Comparison of ENCODE assay signal across 17 cellular contexts in the genomic region with DNA sequence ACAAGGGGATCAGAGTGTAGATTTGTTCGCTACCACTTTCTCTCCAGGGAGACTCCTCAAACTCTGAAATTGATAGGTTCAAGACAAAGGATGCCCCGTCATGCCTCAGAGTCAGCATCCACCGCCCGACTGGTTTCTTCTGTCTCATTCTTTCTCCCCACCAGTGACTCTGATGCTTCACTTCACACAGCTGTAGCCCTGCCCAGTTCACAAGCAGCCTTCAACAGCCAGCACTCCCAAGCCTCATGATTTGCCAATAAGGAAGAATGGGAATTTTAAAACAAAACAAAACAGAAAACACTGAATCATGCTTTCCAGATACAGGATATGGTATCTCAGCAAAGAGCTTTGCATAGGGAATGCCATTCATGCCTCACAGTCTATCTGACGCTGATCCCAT.
"Had no signal": no experiment of that assay in that cellular context is flagged by ENCODE, and none has a peak within 500 bp of the region (broad histone marks: within the 10 kb centered on the region; RNA-seq: fewer than 3 reads in every experiment).

No MANE protein-coding gene starts in this region.

- H3K4me1 Mint-ChIP-seq: activated naive CD8-positive, alpha-beta T cell treated with anti-CD3 and anti-CD28 coated beads, Interleukin-2, amount 50 U/mL, for 24 hours; T-cell had no signal

- H3K9me3 ChIP-seq: ovary, upper lobe of right lung had no signal

- H3K4me3 ChIP-seq: ovary, upper lobe of right lung had no signal

- H3K27ac ChIP-seq: ovary, upper lobe of right lung, WERI-Rb-1 had no signal

- H3K9me3 Mint-ChIP-seq: brain; dendritic cell treated with granulocyte-macrophage colony-stimulating factor and Interleukin-4, amounts not matched to agents 40 ng/mL and 50 ng/mL, for 4 days had no signal

- ATAC-seq: activated naive CD8-positive, alpha-beta T cell treated with anti-CD3 and anti-CD28 coated beads, Interleukin-2, amount 50 U/mL, for 24 hours; effector memory CD8-positive, alpha-beta T cell; left lobe of liver; natural killer cell treated with Interleukin-12 subunit alpha and Interleukin-12 subunit beta and Interleukin-15 and Interleukin-18, amount 100 ng/mL, for 72 hours; T-cell; upper lobe of right lung had no signal

- H3K27ac Mint-ChIP-seq: activated naive CD8-positive, alpha-beta T cell treated with anti-CD3 and anti-CD28 coated beads, Interleukin-2, amount 50 U/mL, for 24 hours; brain; dendritic cell treated with granulocyte-macrophage colony-stimulating factor and Interleukin-4, amounts not matched to agents 40 ng/mL and 50 ng/mL, for 4 days; effector memory CD8-positive, alpha-beta T cell; stimulated activated naive CD8-positive, alpha-beta T cell treated with anti-CD3 and anti-CD28 coated beads, Interleukin-15, Interleukin-2, amounts not matched to agents 100 ng/mL and 50 ng/mL, for 24 hours; T-cell had no signal

- H3K36me3 ChIP-seq: ovary, upper lobe of right lung, WERI-Rb-1 had no signal

- H3K4me3 Mint-ChIP-seq: activated naive CD8-positive, alpha-beta T cell treated with anti-CD3 and anti-CD28 coated beads, Interleukin-2, amount 50 U/mL, for 24 hours; dendritic cell treated with granulocyte-macrophage colony-stimulating factor and Interleukin-4, amounts not matched to agents 40 ng/mL and 50 ng/mL, for 4 days; effector memory CD8-positive, alpha-beta T cell; natural killer cell treated with Interleukin-12 subunit alpha and Interleukin-12 subunit beta and Interleukin-15 and Interleukin-18, amount 100 ng/mL, for 72 hours; stimulated activated naive CD8-positive, alpha-beta T cell treated with anti-CD3 and anti-CD28 coated beads, Interleukin-15, Interleukin-2, amounts not matched to agents 100 ng/mL and 50 ng/mL, for 24 hours; T-cell had no signal

- H3K27me3 ChIP-seq: ovary, upper lobe of right lung had no signal

- H3K36me3 Mint-ChIP-seq: brain; natural killer cell treated with Interleukin-12 subunit alpha and Interleukin-12 subunit beta and Interleukin-15 and Interleukin-18, amount 100 ng/mL, for 72 hours; T-cell had no signal

- H3K4me1 ChIP-seq: upper lobe of right lung had no signal

- H3K27me3 Mint-ChIP-seq: activated naive CD8-positive, alpha-beta T cell treated with anti-CD3 and anti-CD28 coated beads, Interleukin-2, amount 50 U/mL, for 24 hours; dendritic cell treated with granulocyte-macrophage colony-stimulating factor and Interleukin-4, amounts not matched to agents 40 ng/mL and 50 ng/mL, for 4 days; effector memory CD8-positive, alpha-beta T cell; natural killer cell treated with Interleukin-12 subunit alpha and Interleukin-12 subunit beta and Interleukin-15 and Interleukin-18, amount 100 ng/mL, for 72 hours; stimulated activated naive CD8-positive, alpha-beta T cell treated with anti-CD3 and anti-CD28 coated beads, Interleukin-15, Interleukin-2, amounts not matched to agents 100 ng/mL and 50 ng/mL, for 24 hours; T-cell had no signal

- DNase-seq: activated CD4-positive, alpha-beta T cell treated with anti-CD3 and anti-CD28 coated beads for 4 hours; activated naive CD4-positive, alpha-beta T cell treated with Interleukin-2 at 50 U/mL for 16 hours; activated naive CD8-positive, alpha-beta T cell treated with anti-CD3 and anti-CD28 coated beads, Interleukin-2, amount 50 U/mL, for 24 hours; effector memory CD8-positive, alpha-beta T cell; erythroblast; glutamatergic neuron; ovary; stimulated activated CD4-positive, alpha-beta T cell treated with anti-CD3 and anti-CD28 coated beads, Interleukin-4, amount 100 ng/mL, for 24 hours; T-cell; T1000; upper lobe of right lung; WERI-Rb-1 had no signal
